Comparison of ENCODE assay signal across 8 cellular contexts in genomic region chr1:119475866-119476439, GRCh38. TPM values are rescaled to one million over a fixed set of nuclear protein-coding genes. Genes with fewer than 3 reads are reported as not detected.
DNase-seq lines count a peak whose midpoint lies in the region; ATAC-seq, FAIRE-seq and TF ChIP-seq lines count a peak whose summit lies in the region.

No MANE protein-coding gene starts in this region.

- no peaks in the 10 kb centered on the region for H3K79me2 ChIP-seq in DND-41 (ENCODE audit: insufficient read depth, low read length)
- no peaks in the 10 kb centered on the region for H3K79me2 ChIP-seq in H1 (ENCODE audit: control insufficient read depth in 1 of 2, insufficient read depth in 2 of 2, low read length in 2 of 2)

- no peak overlapping the region for H2BK20ac ChIP-seq in H1 (ENCODE audit: low read length)

- no peak for TF ChIP-seq POLR2A in H1 (IDR thresholded peaks at IDR 0.05; ENCODE audit: control extremely low read depth in 1 of 2, low read depth in 2 of 2, low read length in 2 of 2)

- H2AFZ ChIP-seq in DND-41 (ENCODE audit: low read depth, low read length) (no peak overlapping the region), H1 (ENCODE audit: low read length) (peak overlapping the region; percentile 92)

- ATAC-seq in DND-41 (ENCODE audit: insufficient read depth, low read depth) (peak; percentile 52; the same call in 1 of the 3 replicates), GM19397 (IDR thresholded peaks at IDR 0.05; ENCODE audit: unreplicated experiment) (peak; percentile 79), HG02970 (IDR thresholded peaks at IDR 0.05; ENCODE audit: low FRiP score, unreplicated experiment) (no peak)

- H3K4ac ChIP-seq in H1 (replicated peaks; ENCODE audit: insufficient read length, low read depth, low read length), result no peak overlapping the region

- TF ChIP-seq CTCF in DND-41 (IDR thresholded peaks at IDR 0.05; ENCODE audit: borderline replicate concordance, extremely low read depth, low read length, poor library complexity, severe bottlenecking), result peak; percentile 45
- TF ChIP-seq CTCF in H1 (IDR thresholded peaks at IDR 0.05; ENCODE audit: control extremely low read depth in 1 of 3, insufficient read depth in 1 of 3, low read depth in 1 of 3, low read length in 3 of 3), result peak; percentile 86 to 96 (median 93)

- H4K20me1 ChIP-seq in DND-41 (ENCODE audit: insufficient read depth, low read length) (no peaks in the 10 kb centered on the region; the same call in 1 of the 2 replicates), H1 (replicated peaks in 1 of 2; ENCODE audit: control insufficient read depth in 1 of 2, insufficient read depth in 2 of 2, low read length in 2 of 2) (no peaks in the 10 kb centered on the region)

- FAIRE-seq in RCC 7860 (lab: Jason Lieb, UNC), result no peak
- FAIRE-seq in H1 (lab: Jason Lieb, UNC), result peak; percentile 93

- TF ChIP-seq RAD21 in H1 (IDR thresholded peaks at IDR 0.05 in 1 of 2, conservative IDR thresholded peaks at IDR 0.05 in 1 of 2; ENCODE audit: low read depth in 2 of 2, low read length in 2 of 2), result peak; percentile 89 to 92

- H2AK5ac ChIP-seq in H1 (ENCODE audit: low read depth, low read length), result no peak overlapping the region

- no peak overlapping the region for H3K4me2 ChIP-seq in DND-41 (ENCODE audit: insufficient read depth, low read length)
- H3K4me2 ChIP-seq in H1 (ENCODE audit: insufficient read depth in 1 of 2, low read depth in 2 of 2, low read length in 2 of 2), result peak overlapping the region in 1 of 2 experiments; percentile 23; a peak in 1 of 4 replicates

- H3K27me3 ChIP-seq in DND-41 (ENCODE audit: insufficient read depth, low read length, poor library complexity) (peaks cover under 1% of the 10 kb centered on the region), H1 (replicated peaks in 1 of 4; ENCODE audit: control insufficient read depth in 3 of 4, extremely low read depth in 1 of 4, insufficient read depth in 3 of 4, low read length in 3 of 4) (peaks cover 0 to 2% (median 0%) of the 10 kb centered on the region in 4 experiments; a peak in 1 of 7 replicates)

- H2BK15ac ChIP-seq in H1 (ENCODE audit: low read length), result no peak overlapping the region

- H3K4me1 ChIP-seq in DND-41 (ENCODE audit: insufficient read depth, low read length) (no peaks in the 10 kb centered on the region), H1 (replicated peaks in 1 of 4; ENCODE audit: control insufficient read depth in 3 of 4, insufficient read depth in 4 of 4, low read length in 3 of 4) (peaks cover 0 to 3% (median 3%) of the 10 kb centered on the region in 4 experiments; a peak in 4 of 7 replicates)

- H2BK5ac ChIP-seq in H1 (ENCODE audit: low read depth, low read length), result no peak overlapping the region

- H3K56ac ChIP-seq in H1 (replicated peaks; ENCODE audit: insufficient read length, low read depth, low read length), result no peak overlapping the region

- peak overlapping the region; percentile 21; the same call in 1 of the 2 replicates for H3K18ac ChIP-seq in H1 (ENCODE audit: extremely low read depth, low read length)

- H3K9me3 ChIP-seq in DND-41 (ENCODE audit: insufficient read depth, low read length, severe bottlenecking) (no peaks in the 10 kb centered on the region), H1 (ENCODE audit: insufficient read depth in 2 of 2, low read depth in 1 of 2, low read length in 1 of 2) (no peaks in the 10 kb centered on the region)

- H3K14ac ChIP-seq in H1 (ENCODE audit: insufficient read length), result no peak overlapping the region

- 37% methylated on average over 9 of the region's 9 CpGs; no CpG with 5 or more reads in 1 of the 2 experiments for WGBS in H1 (ENCODE audit: extremely low coverage in 1 of 2, insufficient coverage in 1 of 2, insufficient read length in 1 of 2, insufficient replicate concordance in 2 of 2, low coverage in 1 of 2, low lambda C conversion rate in 2 of 2, missing lambda C conversion rate in 1 of 2), 2 experiments

- H3K27ac ChIP-seq in DND-41 (ENCODE audit: low read length), result no peak overlapping the region
- H3K27ac ChIP-seq in H1 (ENCODE audit: low read depth, low read length), result no peak overlapping the region

- H3K23me2 ChIP-seq in H1 (ENCODE audit: low read depth, low read length), result peaks cover 3% of the 10 kb centered on the region; the same call in 1 of the 2 replicates

- POLR2A ChIA-PET in H1 (lab: Charles Lee; ENCODE audit: partially characterized antibody), result no interaction called here

- H4K8ac ChIP-seq in H1 (ENCODE audit: extremely low read depth, insufficient read depth, low read length), result no peak overlapping the region

- H3K9ac ChIP-seq in DND-41 (ENCODE audit: low read depth, low read length) (no peak overlapping the region), H1 (replicated peaks in 1 of 4; ENCODE audit: extremely low read depth in 1 of 4, low read depth in 3 of 4, low read length in 3 of 4) (no peak overlapping the region)

- H3K36me3 ChIP-seq in DND-41 (ENCODE audit: insufficient read depth, low read length), result no peaks in the 10 kb centered on the region
- H3K36me3 ChIP-seq in H1 (ENCODE audit: control insufficient read depth in 2 of 4, insufficient read depth in 4 of 4, low read length in 3 of 4), result no peaks in the 10 kb centered on the region

- H3K4me3 ChIP-seq in DND-41 (ENCODE audit: low read depth in 1 of 2, low read length in 2 of 2) (no peak overlapping the region), H1 (ENCODE audit: extremely low read depth in 1 of 4, insufficient read depth in 2 of 4, low read depth in 3 of 4, low read length in 4 of 4) (no peak overlapping the region)
- no peak overlapping the region for H3K4me3 ChIP-seq in Jurkat, Clone E6-1 (ENCODE audit: low read length)

- H3K79me1 ChIP-seq in H1 (ENCODE audit: low read depth, low read length), result no peaks in the 10 kb centered on the region

- no peak for TF ChIP-seq EP300 in H1 (IDR thresholded peaks at IDR 0.05; ENCODE audit: borderline replicate concordance in 1 of 2, low read depth in 2 of 2, low read length in 2 of 2)

- H4K91ac ChIP-seq in H1 (replicated peaks; ENCODE audit: insufficient read length, low read length), result no peak overlapping the region

- DNase-seq in DND-41 (peak; percentile 31), RCC 7860 (ENCODE audit: low spot score) (peak; percentile 8), H1 (ENCODE audit: low read depth in 1 of 2, low spot score in 2 of 2) (peak; percentile 46 to 85), mucosa of gallbladder (ENCODE audit: low spot score) (peak; percentile 23), NCI-H128 (lab: John Stamatoyannopoulos, UW; ENCODE audit: unreplicated experiment) (no peak)
- DNase-seq in Jurkat, Clone E6-1 (ENCODE audit: low read depth, low spot score), result peak; percentile 33

- H4K5ac ChIP-seq in H1 (ENCODE audit: insufficient read length, low read depth, low read length), result no peak overlapping the region

- no peak overlapping the region for H2BK12ac ChIP-seq in H1 (ENCODE audit: low read depth, low read length)

- no peak overlapping the region for H3K23ac ChIP-seq in H1 (ENCODE audit: insufficient read length)

- CTCF ChIA-PET in H1 (lab: Charles Lee; ENCODE audit: partially characterized antibody), result interaction anchor here (0.6 to 2.7 kb wide), 36 partner anchors 9 to 481 kb away, joined by 3 to 23 read pairs (median 4); no protein-coding TSS in a partner anchor

- H2BK120ac ChIP-seq in H1 (replicated peaks; ENCODE audit: low read depth, low read length), result no peak overlapping the region

TF ChIP-seq in H1, 55 proteins besides CTCF, POLR2A, EP300 and RAD21:
- TF ChIP-seq KDM5A (IDR thresholded peaks at IDR 0.05; ENCODE audit: low read length) (no peak), MAX (IDR thresholded peaks at IDR 0.05) (no peak), ATF3 (IDR thresholded peaks at IDR 0.05; ENCODE audit: insufficient read depth, low read depth, low read length) (0 out of 2 replicates have a peak, but pooled peaks have one; percentile 23), JUND (IDR thresholded peaks at IDR 0.05; ENCODE audit: low read length) (no peak), GABPA (IDR thresholded peaks at IDR 0.05; ENCODE audit: borderline replicate concordance, insufficient read depth, low read length) (no peak), HDAC2 (IDR thresholded peaks at IDR 0.05; ENCODE audit: borderline replicate concordance in 1 of 2, low read depth in 2 of 2, low read length in 2 of 2) (0 out of 4 replicates have a peak, but pooled peaks of 1 of the 2 experiments have one; percentile 70), CREB1 (IDR thresholded peaks at IDR 0.05) (0 out of 2 replicates have a peak, but pooled peaks have one; percentile 20)

RNA-seq across cellular contexts. Expression of gene HSD3B1, which starts 31.1 kb away (rescaled TPM):
- not detected for polyA plus RNA-seq in Jurkat, Clone E6-1 (2012; ENCODE audit: insufficient read depth, insufficient read length)
- total RNA-seq in H1 (2021; fragmentation: NEBNext Ultra II Directional; extraction: Animal tissue kit (Norgen Biotek cat#: 25700)), result not detected in 2 replicates
- polyA plus RNA-seq in H1 (2011; rRNA removed), result not detected in 2 replicates
- polyA plus RNA-seq in H1 (2011; cell fraction: cytosol; rRNA removed), result not detected
- not detected for polyA plus RNA-seq in H1 (2011; cell fraction: nucleus; rRNA removed)
- not detected in 4 replicates for polyA plus RNA-seq in H1 (2012, experiment 1 of 2)
- not detected for polyA plus RNA-seq in H1 (2012, experiment 2 of 2)
- not detected for polyA plus RNA-seq in H1 (2013, experiment 1 of 2)
- polyA plus RNA-seq in H1 (2013, experiment 2 of 2), result not detected
- not detected in 2 replicates for polyA minus RNA-seq in H1 (2011; rRNA and poly(A)+ RNA removed)
- not detected for polyA minus RNA-seq in H1 (2011; cell fraction: cytosol; rRNA and poly(A)+ RNA removed)
- not detected for polyA minus RNA-seq in H1 (2011; cell fraction: nucleus; rRNA and poly(A)+ RNA removed)
- total RNA-seq in mucosa of gallbladder, result not detected
